2 cellular contexts compared by ENCODE assay signal in the genomic region with DNA sequence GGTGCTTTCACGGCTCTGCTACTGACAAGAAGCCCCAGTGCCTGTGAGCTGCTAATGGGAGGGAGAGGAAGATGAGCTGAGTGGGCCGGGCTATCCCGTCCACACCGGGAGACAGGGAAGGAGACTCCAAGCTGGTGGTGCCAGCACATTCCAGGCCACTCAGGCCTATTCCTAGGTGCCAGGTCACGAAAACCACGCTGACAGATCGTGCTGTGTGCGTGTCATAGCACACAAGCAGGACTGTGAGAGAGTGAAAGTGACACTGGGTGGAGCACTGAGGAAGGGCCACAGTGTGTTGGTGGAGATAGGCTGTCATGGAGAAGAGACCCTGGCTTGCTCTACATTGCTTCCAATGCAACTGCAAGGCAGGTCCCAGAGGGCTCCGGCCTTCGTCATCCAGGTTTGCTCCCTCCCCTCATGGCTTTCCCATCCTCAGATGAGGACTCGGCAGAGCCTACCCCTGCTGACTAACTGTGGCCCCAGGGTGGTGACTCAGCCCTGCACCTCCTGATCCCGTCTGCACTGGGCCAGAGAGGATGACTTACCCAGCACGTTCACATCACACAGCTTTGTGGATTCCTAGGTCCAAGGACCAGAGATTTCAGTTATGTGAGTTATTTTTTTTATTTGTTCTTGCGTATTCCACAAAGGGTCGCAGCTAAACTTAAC.
TF ChIP-seq lines count a peak whose summit lies in the region.

No MANE protein-coding gene starts in this region.

TF ChIP-seq in A549, 52 proteins besides CTCF, POLR2A, EP300 and RAD21 (continued from another document):
- TF ChIP-seq, protein P1, sequence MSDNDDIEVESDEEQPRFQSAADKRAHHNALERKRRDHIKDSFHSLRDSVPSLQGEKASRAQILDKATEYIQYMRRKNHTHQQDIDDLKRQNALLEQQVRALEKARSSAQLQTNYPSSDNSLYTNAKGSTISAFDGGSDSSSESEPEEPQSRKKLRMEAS (IDR thresholded peaks at IDR 0.05): peak; percentile 80
- TF ChIP-seq EHMT2 (IDR thresholded peaks at IDR 0.05; ENCODE audit: low read depth) (no peak), EHF (CRISPR knock-in tag; IDR thresholded peaks at IDR 0.05) (no peak), JUNB (IDR thresholded peaks at IDR 0.05) (peak; percentile 75), FOSL2 (IDR thresholded peaks at IDR 0.05) (peak; percentile 79), FOSL2 (CRISPR knock-in tag; IDR thresholded peaks at IDR 0.05) (peak; percentile 93), SMC3 (IDR thresholded peaks at IDR 0.05) (0 out of 3 replicates have a peak, but pooled peaks have one; percentile 21)

TF ChIP-seq in HCT116, 20 proteins besides CTCF, POLR2A, EP300 and RAD21 (continued from another document):
- TF ChIP-seq, protein P1 (IDR thresholded peaks at IDR 0.05): peak; percentile 78
- no peak for TF ChIP-seq EZH2 (IDR thresholded peaks at IDR 0.05)
- TF ChIP-seq SP1 (IDR thresholded peaks at IDR 0.05; ENCODE audit: low read depth): peak; percentile 59; the same call in 1 of the 2 replicates
- peak; percentile 57; the same call in 1 of the 2 replicates for TF ChIP-seq SIN3A (IDR thresholded peaks at IDR 0.05; ENCODE audit: low read depth)
- TF ChIP-seq CEBPB (IDR thresholded peaks at IDR 0.05; ENCODE audit: low read depth): no peak
- peak; percentile 83 for TF ChIP-seq FOSL1 (IDR thresholded peaks at IDR 0.05; ENCODE audit: low read depth)
- no peak for TF ChIP-seq SRF (IDR thresholded peaks at IDR 0.05; ENCODE audit: low read depth)
